Comparison of ENCODE assay signal across 13 cellular contexts in genomic region chr21:26715116-26715515, GRCh38.
"Had no signal": no experiment of that assay in that cellular context is flagged by ENCODE, and none has a peak within 500 bp of the region (broad histone marks: within the 10 kb centered on the region; RNA-seq: fewer than 3 reads in every experiment).

No MANE protein-coding gene starts in this region.

- DNase-seq: NCI-H1436, NCI-H2029, NCI-H2081 treated with DMSO at 0.1 percent for 48 hours, NCI-H2171, NCI-H226, NCI-H510A, NCI-H524 treated with DMSO at 0.1 percent for 48 hours, Right ventricle myocardium superior, RPMI8226 had no signal

- H3K4me2 ChIP-seq: KMS-11 had no signal

- H3K9ac ChIP-seq: KMS-11 had no signal

- H3K27ac ChIP-seq: HL-60, KMS-11 had no signal

- H3K4me3 Mint-ChIP-seq: IgD-negative memory B cell had no signal

- H3K4me3 ChIP-seq: K562 had no signal

- H3K27ac Mint-ChIP-seq: IgD-negative memory B cell had no signal

- H3K9me3 Mint-ChIP-seq: IgD-negative memory B cell had no signal

- H3K36me3 Mint-ChIP-seq: IgD-negative memory B cell had no signal
